ENCODE assay signal across 14 cellular contexts in the genomic region with DNA sequence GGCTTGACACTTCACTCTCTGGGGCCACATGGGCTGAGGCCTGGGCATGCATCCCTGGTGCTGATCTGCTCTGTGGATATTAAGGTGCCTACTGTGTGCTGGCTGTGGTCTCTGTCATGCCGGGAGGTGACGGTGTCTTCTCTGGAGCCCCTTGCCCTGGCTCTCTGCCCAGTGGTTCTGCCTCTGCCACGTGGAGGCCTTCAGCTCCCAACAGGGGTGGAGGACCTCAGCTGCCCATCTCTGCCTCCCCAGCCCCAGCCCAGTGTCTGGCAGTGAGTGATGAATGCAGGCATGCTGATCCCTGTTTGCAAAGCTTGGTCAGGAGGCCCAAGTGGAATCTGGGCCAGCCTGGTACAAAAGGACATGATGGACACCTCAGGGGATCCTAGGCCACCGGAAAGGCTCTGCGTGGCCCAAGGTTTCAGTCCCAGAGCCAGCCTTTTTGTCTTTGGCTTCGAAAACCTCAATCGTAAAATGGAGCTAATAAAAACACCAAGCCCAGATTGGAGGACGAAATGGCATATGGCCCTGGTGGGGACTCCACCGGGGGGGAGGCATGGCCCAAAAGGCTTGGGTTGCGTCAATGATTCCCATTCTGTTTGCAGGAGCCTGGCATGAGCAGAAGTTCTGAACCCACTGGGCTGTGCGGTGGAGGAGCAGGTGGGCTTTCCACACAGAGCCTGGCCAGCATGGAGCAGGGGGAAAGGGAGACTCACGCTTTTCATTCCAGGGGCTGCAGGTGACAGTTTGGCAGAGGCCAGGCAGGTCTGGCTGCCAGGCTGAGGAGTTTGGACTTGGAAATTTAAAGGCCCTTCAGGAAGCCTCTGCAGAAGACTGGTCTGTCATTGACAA. TPM values are rescaled to one million over a fixed set of nuclear protein-coding genes. Genes with fewer than 3 reads are reported as not detected.
DNase-seq lines count a peak whose midpoint lies in the region; ATAC-seq and TF ChIP-seq lines count a peak whose summit lies in the region.
"Had no signal": no experiment of that assay in that cellular context is flagged by ENCODE, and none has a peak within 500 bp of the region (broad histone marks: within the 10 kb centered on the region; RNA-seq: fewer than 3 reads in every experiment).

No MANE protein-coding gene starts in this region.

- H4K20me1 ChIP-seq in BLaER1 treated with 17β-estradiol and CSF1 and Interleukin-3, amounts not matched to agents 10 nM and 100 nM = no peaks in the 10 kb centered on the region

- peaks cover 72 to 90% (median 86%) of the 10 kb centered on the region in 10 experiments for H3K4me1 ChIP-seq in BLaER1 treated with 17β-estradiol and CSF1 and Interleukin-3, amounts not matched to agents 10 nM and 100 nM

- ATAC-seq in CD4-positive, alpha-beta T cell (ENCODE audit: poor library complexity) = no peak
- ATAC-seq: activated naive CD8-positive, alpha-beta T cell treated with anti-CD3 and anti-CD28 coated beads, Interleukin-2, amount 50 U/mL, for 24 hours; activated T-cell treated with anti-CD3 and anti-CD28 coated beads, Interleukin-2, amount 50 U/mL, for 72 hours had no signal

- DNase-seq in AG20443 (ENCODE audit: low spot score) (peak; percentile 5), nephron progenitor cell (no peak), SIG-M5 (lab: John Stamatoyannopoulos, UW) (no peak), NCI-H82 treated with DMSO at 0.1 percent for 48 hours (lab: John Stamatoyannopoulos, UW; ENCODE audit: unreplicated experiment) (no peak)
- DNase-seq in activated CD8-positive, alpha-beta memory T cell treated with anti-CD3 and anti-CD28 coated beads, Interleukin-2, amount 50 U/mL, for 48 hours = peak; percentile 39
- no peak for DNase-seq in CD4-positive, alpha-beta T cell
- DNase-seq: activated naive CD8-positive, alpha-beta T cell treated with anti-CD3 and anti-CD28 coated beads, Interleukin-2, amount 50 U/mL, for 24 hours; activated T-cell treated with anti-CD3 and anti-CD28 coated beads, Interleukin-2, amount 50 U/mL, for 72 hours; DMS79; foreskin fibroblast; naive B cell; NCI-H1436 treated with DMSO at 0.1 percent for 48 hours; NCI-H2227 treated with DMSO at 0.1 percent for 48 hours had no signal

- no peaks in the 10 kb centered on the region for H3K9me3 ChIP-seq in BLaER1 treated with 17β-estradiol and CSF1 and Interleukin-3, amounts not matched to agents 10 nM and 100 nM (replicated peaks in 1 of 11)
- no peaks in the 10 kb centered on the region for H3K9me3 ChIP-seq in CD4-positive, alpha-beta T cell (ENCODE audit: control insufficient read depth, low read length)

- H3K27ac Mint-ChIP-seq in nephron progenitor cell = peak overlapping the region; percentile 36
- H3K27ac Mint-ChIP-seq in CD4-positive, alpha-beta T cell = no peak overlapping the region
- H3K27ac Mint-ChIP-seq: activated naive CD8-positive, alpha-beta T cell treated with anti-CD3 and anti-CD28 coated beads, Interleukin-2, amount 50 U/mL, for 24 hours; activated T-cell treated with anti-CD3 and anti-CD28 coated beads, Interleukin-2, amount 50 U/mL, for 72 hours had no signal

- peaks cover 69% of the 10 kb centered on the region for H3K4me1 Mint-ChIP-seq in nephron progenitor cell
- peaks cover 64% of the 10 kb centered on the region for H3K4me1 Mint-ChIP-seq in CD4-positive, alpha-beta T cell (ENCODE audit: low read depth)

- peak overlapping the region in 2 of 11 experiments; percentile 12 to 58; a peak in 4 of 22 replicates for H3K9ac ChIP-seq in BLaER1 treated with 17β-estradiol and CSF1 and Interleukin-3, amounts not matched to agents 10 nM and 100 nM

- CTCF ChIA-PET in CD4-positive, alpha-beta T cell (lab: Charles Lee) = no interaction called here

- H3K27me3 Mint-ChIP-seq in nephron progenitor cell (ENCODE audit: low read depth, poor library complexity) = peaks cover 12% of the 10 kb centered on the region
- no peaks in the 10 kb centered on the region for H3K27me3 Mint-ChIP-seq in CD4-positive, alpha-beta T cell
- H3K27me3 Mint-ChIP-seq: activated naive CD8-positive, alpha-beta T cell treated with anti-CD3 and anti-CD28 coated beads, Interleukin-2, amount 50 U/mL, for 24 hours; naive B cell had no signal

- POLR2A ChIA-PET in CD4-positive, alpha-beta T cell (lab: Charles Lee) = no interaction called here

- H3K36me3 Mint-ChIP-seq in nephron progenitor cell (ENCODE audit: low read depth) = no peaks in the 10 kb centered on the region
- H3K36me3 Mint-ChIP-seq in CD4-positive, alpha-beta T cell (ENCODE audit: low read depth) = no peaks in the 10 kb centered on the region
- H3K36me3 Mint-ChIP-seq: naive B cell had no signal

- intact Hi-C loops in CD4-positive, alpha-beta T cell (cut with DNase I, micrococcal nuclease) = no loop called here

- H3K4me3 Mint-ChIP-seq in nephron progenitor cell = no peak overlapping the region
- no peak overlapping the region for H3K4me3 Mint-ChIP-seq in CD4-positive, alpha-beta T cell
- H3K4me3 Mint-ChIP-seq: activated naive CD8-positive, alpha-beta T cell treated with anti-CD3 and anti-CD28 coated beads, Interleukin-2, amount 50 U/mL, for 24 hours; activated T-cell treated with anti-CD3 and anti-CD28 coated beads, Interleukin-2, amount 50 U/mL, for 72 hours had no signal

- no peaks in the 10 kb centered on the region for H3K36me3 ChIP-seq in BLaER1 treated with 17β-estradiol and CSF1 and Interleukin-3, amounts not matched to agents 10 nM and 100 nM

- no peak overlapping the region for H3K4me3 ChIP-seq in BLaER1 treated with 17β-estradiol and CSF1 and Interleukin-3, amounts not matched to agents 10 nM and 100 nM

- H3K27me3 ChIP-seq in BLaER1 treated with 17β-estradiol and CSF1 and Interleukin-3, amounts not matched to agents 10 nM and 100 nM = no peaks in the 10 kb centered on the region
- H3K27me3 ChIP-seq in CD4-positive, alpha-beta T cell (ENCODE audit: control insufficient read depth, insufficient read depth, low read length) = no peaks in the 10 kb centered on the region

- peak overlapping the region; percentile 7 to 99 (median 77); a peak in 16 of 22 replicates for H3K27ac ChIP-seq in BLaER1 treated with 17β-estradiol and CSF1 and Interleukin-3, amounts not matched to agents 10 nM and 100 nM
- H3K27ac ChIP-seq in CD4-positive, alpha-beta T cell (ENCODE audit: low read depth, low read length) = no peak overlapping the region

- no peak for TF ChIP-seq CTCF in nephron progenitor cell (IDR thresholded peaks at IDR 0.05)
- no peak for TF ChIP-seq CTCF in CD4-positive, alpha-beta T cell (IDR thresholded peaks at IDR 0.05)

- peak overlapping the region; percentile 5 to 99 (median 93); a peak in 18 of 22 replicates for H3K4me2 ChIP-seq in BLaER1 treated with 17β-estradiol and CSF1 and Interleukin-3, amounts not matched to agents 10 nM and 100 nM

- H3K9me3 Mint-ChIP-seq in nephron progenitor cell = no peaks in the 10 kb centered on the region
- H3K9me3 Mint-ChIP-seq in CD4-positive, alpha-beta T cell = no peaks in the 10 kb centered on the region
- H3K9me3 Mint-ChIP-seq: activated naive CD8-positive, alpha-beta T cell treated with anti-CD3 and anti-CD28 coated beads, Interleukin-2, amount 50 U/mL, for 24 hours; activated T-cell treated with anti-CD3 and anti-CD28 coated beads, Interleukin-2, amount 50 U/mL, for 72 hours; naive B cell had no signal

RNA-seq across cellular contexts. Expression of gene KLF13, which starts 54.7 kb away (rescaled TPM):
- 100 to 1,000 TPM; 284 to 308 TPM for total RNA-seq in CD4-positive, alpha-beta T cell

Comparison
In these comparisons a context has a peak if more than half of its experiments do, and no peak if none do; other contexts are left out.
1. DNase-seq: peak in AG20443 (single experiment) and activated CD8-positive, alpha-beta memory T cell treated with anti-CD3 and anti-CD28 coated beads, Interleukin-2, amount 50 U/mL, for 48 hours (single experiment); none in nephron progenitor cell (single experiment), SIG-M5 (single experiment), CD4-positive, alpha-beta T cell (0 of 10) and NCI-H82 treated with DMSO at 0.1 percent for 48 hours (single experiment).